29 cellular contexts compared by ENCODE assay signal in genomic region chr5:169758886-169759285, GRCh38.
"Had no signal": no experiment of that assay in that cellular context is flagged by ENCODE, and none has a peak within 500 bp of the region (broad histone marks: within the 10 kb centered on the region; RNA-seq: fewer than 3 reads in every experiment).

No MANE protein-coding gene starts in this region.

- H3K4me3 Mint-ChIP-seq: activated CD4-positive, alpha-beta memory T cell treated with anti-CD3 and anti-CD28 coated beads, Interleukin-2, amount 10 ng/mL, durations not matched to agents 7 days and 5 days; activated CD4-positive, alpha-beta T cell treated with anti-CD3 and anti-CD28 coated beads for 36 hours; activated naive CD4-positive, alpha-beta T cell treated with anti-CD3 and anti-CD28 coated beads, Interleukin-2, amount 50 U/mL, for 24 hours; brain; T-cell had no signal

- H3K4me1 Mint-ChIP-seq: activated CD4-positive, alpha-beta memory T cell treated with anti-CD3 and anti-CD28 coated beads, Interleukin-2, amount 10 ng/mL, durations not matched to agents 7 days and 5 days; activated CD4-positive, alpha-beta T cell treated with anti-CD3 and anti-CD28 coated beads for 36 hours; activated naive CD4-positive, alpha-beta T cell treated with anti-CD3 and anti-CD28 coated beads, Interleukin-2, amount 50 U/mL, for 24 hours; T-cell had no signal

- H3K4me3 ChIP-seq: K562, SJSA1 had no signal

- H3K9me3 ChIP-seq: SJSA1 had no signal

- ATAC-seq: activated CD4-positive, alpha-beta T cell treated with anti-CD3 and anti-CD28 coated beads for 36 hours; K562; PC-3; T-cell had no signal

- H3K27me3 Mint-ChIP-seq: activated CD4-positive, alpha-beta memory T cell treated with anti-CD3 and anti-CD28 coated beads, Interleukin-2, amount 10 ng/mL, durations not matched to agents 7 days and 5 days; activated CD4-positive, alpha-beta T cell treated with anti-CD3 and anti-CD28 coated beads for 36 hours; activated naive CD4-positive, alpha-beta T cell treated with anti-CD3 and anti-CD28 coated beads, Interleukin-2, amount 50 U/mL, for 24 hours; T-cell had no signal

- H3K36me3 ChIP-seq: SJSA1 had no signal

- H3K9me3 Mint-ChIP-seq: activated CD4-positive, alpha-beta memory T cell treated with anti-CD3 and anti-CD28 coated beads, Interleukin-2, amount 10 ng/mL, durations not matched to agents 7 days and 5 days; activated naive CD4-positive, alpha-beta T cell treated with anti-CD3 and anti-CD28 coated beads, Interleukin-2, amount 50 U/mL, for 24 hours; activated T-helper 2 cell treated with anti-CD3 and anti-CD28 coated beads, Interferon-gamma antibody, Interleukin-2, Interleukin-4, amounts not matched to agents 10 μg/mL and 5 μg/mL and 100 μg/mL, durations not matched to agents 14 hours and 24 hours and 36 hours; T-cell had no signal

- H3K36me3 Mint-ChIP-seq: brain had no signal

- H3K27ac Mint-ChIP-seq: activated CD4-positive, alpha-beta memory T cell treated with anti-CD3 and anti-CD28 coated beads, Interleukin-2, amount 10 ng/mL, durations not matched to agents 7 days and 5 days; activated CD4-positive, alpha-beta T cell treated with anti-CD3 and anti-CD28 coated beads for 36 hours; activated naive CD4-positive, alpha-beta T cell treated with anti-CD3 and anti-CD28 coated beads, Interleukin-2, amount 50 U/mL, for 24 hours; brain; T-cell had no signal

- H3K27ac ChIP-seq: SJSA1, VCaP had no signal

- DNase-seq: activated CD4-positive, alpha-beta memory T cell treated with anti-CD3 and anti-CD28 coated beads, Interleukin-2, amount 10 ng/mL, durations not matched to agents 7 days and 5 days; activated CD4-positive, alpha-beta T cell treated with anti-CD3 and anti-CD28 coated beads for 36 hours; activated CD4-positive, alpha-beta T cell treated with anti-CD3 and anti-CD28 coated beads, Interleukin-2, amount 50 U/mL, for 1 hour; activated CD4-positive, CD25-positive, alpha-beta regulatory T cell; activated gamma-delta T cell treated with Interleukin-2 at 50 U/mL for 16 hours; activated T-cell treated with anti-CD3 and anti-CD28 coated beads for 4 hours; activated T-cell treated with anti-CD3 and anti-CD28 coated beads, Interleukin-2, amount 50 U/mL, for 48 hours; amniotic stem cell; Kasumi-1; NCI-H1092; NCI-H1417; NCI-H1694; NCI-H2029; NCI-H2107; NCI-H2171 treated with DMSO at 0.1 percent for 48 hours; NCI-H226; NCI-H510A; NCI-H69; PC-3; SHP77; T-cell; T-helper 2 cell; T1000 had no signal

- H3K27me3 ChIP-seq: SJSA1 had no signal
